Comparison of ENCODE assay signal across 1 cellular context in genomic region chr12:132144115-132145071, GRCh38.
TF ChIP-seq lines count a peak whose summit lies in the region.

Gene DDX51, minus strand, starts transcription at chr12:132144319. Its CDS starts 23 bp downstream, at chr12:132144296.
Gene NOC4L, plus strand, starts transcription at chr12:132144457. Its CDS starts 32 bp downstream, at chr12:132144489.

TF ChIP-seq in WTC11, 78 proteins besides CTCF, POLR2A, EP300 and RAD21 (continued from another document):
- TF ChIP-seq ZNF532 (CRISPR knock-in tag; IDR thresholded peaks at IDR 0.05; ENCODE audit: borderline replicate concordance) (no peak), ATF2 (CRISPR knock-in tag; IDR thresholded peaks at IDR 0.05; ENCODE audit: borderline replicate concordance, low read depth) (no peak), AR (CRISPR knock-in tag; IDR thresholded peaks at IDR 0.05) (no peak), FOXP1 (CRISPR knock-in tag; IDR thresholded peaks at IDR 0.05; ENCODE audit: borderline replicate concordance) (peak; percentile 78; the same call in 1 of the 2 replicates), FOXJ3 (CRISPR knock-in tag; IDR thresholded peaks at IDR 0.05; ENCODE audit: borderline replicate concordance) (no peak), ESRRA (CRISPR knock-in tag; IDR thresholded peaks at IDR 0.05; ENCODE audit: borderline replicate concordance) (peak; percentile 57; the same call in 1 of the 2 replicates), CBFB (CRISPR knock-in tag; IDR thresholded peaks at IDR 0.05; ENCODE audit: low read depth) (peak; percentile 91), MYBL2 (CRISPR knock-in tag; IDR thresholded peaks at IDR 0.05) (peak; percentile 32), USF1 (CRISPR knock-in tag; IDR thresholded peaks at IDR 0.05) (0 out of 2 replicates have a peak, but pooled peaks have one; percentile 27)
